20 cellular contexts compared by ENCODE assay signal in genomic region chr18:48570313-48570712, GRCh38. TPM values are rescaled to one million over a fixed set of nuclear protein-coding genes. Genes with fewer than 3 reads are reported as not detected.
DNase-seq lines count a peak whose midpoint lies in the region; ATAC-seq, FAIRE-seq and TF ChIP-seq lines count a peak whose summit lies in the region.
"Had no signal": no experiment of that assay in that cellular context is flagged by ENCODE, and none has a peak within 500 bp of the region (broad histone marks: within the 10 kb centered on the region; RNA-seq: fewer than 3 reads in every experiment).

No MANE protein-coding gene starts in this region.

- dilution Hi-C loops in endothelial cell of umbilical vein (cut with MboI; ENCODE audit: extremely low pct_ligation_motif_present, low sequenced_read_pairs), result no loop called here

- peaks cover 10% of the 10 kb centered on the region for H3K9me3 Mint-ChIP-seq in neural progenitor cell
- peaks cover 5% of the 10 kb centered on the region for H3K9me3 Mint-ChIP-seq in type B pancreatic cell

- H3K27ac ChIP-seq in ascending aorta (peak overlapping the region; percentile 2 to 23), endothelial cell of umbilical vein (ENCODE audit: insufficient read depth, low read depth, low read length) (no peak overlapping the region), neural progenitor cell (no peak overlapping the region)
- H3K27ac ChIP-seq: KMS-11, SJSA1 had no signal

- ATAC-seq in esophagus mucosa (no peak), HG03108 (IDR thresholded peaks at IDR 0.05; ENCODE audit: unreplicated experiment) (no peak)
- ATAC-seq: PC-3 had no signal

- H3K9ac ChIP-seq in endothelial cell of umbilical vein (replicated peaks; ENCODE audit: extremely low read depth, insufficient read depth, low read length) (no peak overlapping the region), neural progenitor cell (no peak overlapping the region)
- H3K9ac ChIP-seq: KMS-11 had no signal

- no peak for TF ChIP-seq CTCF in ascending aorta (IDR thresholded peaks at IDR 0.05)
- no peak for TF ChIP-seq CTCF in endothelial cell of umbilical vein (IDR thresholded peaks at IDR 0.05; ENCODE audit: extremely low read depth in 1 of 2, insufficient read depth in 1 of 2, low read depth in 1 of 2, low read length in 2 of 2)
- TF ChIP-seq CTCF in neural progenitor cell (IDR thresholded peaks at IDR 0.05), result no peak
- no peak for TF ChIP-seq CTCF in type B pancreatic cell (conservative IDR thresholded peaks at IDR 0.05)

- H3K4me3 Mint-ChIP-seq in neural progenitor cell (no peak overlapping the region), type B pancreatic cell (no peak overlapping the region)

- intact Hi-C loops in ascending aorta (cut with DNase I) (loop anchor here (5.0 kb wide), 1 partner anchor 33 kb away; the partner anchor contains the start of gene CTIF), endothelial cell of umbilical vein (cut with micrococcal nuclease) (no loop called here)

- H3K36me3 ChIP-seq in ascending aorta (no peaks in the 10 kb centered on the region), endothelial cell of umbilical vein (ENCODE audit: control insufficient read depth in 2 of 2, extremely low read depth in 1 of 2, insufficient read depth in 2 of 2, low read length in 2 of 2) (peaks cover 0 to 3% of the 10 kb centered on the region in 2 experiments), neural progenitor cell (no peaks in the 10 kb centered on the region)

- H3K27ac Mint-ChIP-seq in neural progenitor cell (peak overlapping the region; percentile 70), type B pancreatic cell (peak overlapping the region; percentile 15)

- no peak overlapping the region for H3K4me3 ChIP-seq in ascending aorta
- H3K4me3 ChIP-seq in endothelial cell of umbilical vein (replicated peaks in 1 of 3; ENCODE audit: insufficient read depth in 1 of 3, low read depth in 1 of 3, low read length in 3 of 3), result no peak overlapping the region
- no peak overlapping the region for H3K4me3 ChIP-seq in neural progenitor cell
- H3K4me3 ChIP-seq: SJSA1 had no signal

- no peak for DNase-seq in ascending aorta (ENCODE audit: low spot score in 2 of 2)
- DNase-seq in endothelial cell of umbilical vein (ENCODE audit: low read depth, low spot score), result no peak
- no peak for DNase-seq in neural progenitor cell (ENCODE audit: low spot score)
- no peak for DNase-seq in type B pancreatic cell (ENCODE audit: extremely low spot score, unreplicated experiment)
- DNase-seq in GM19239 (ENCODE audit: insufficient read length, low spot score), result no peak
- DNase-seq: ACHN, AML-193, DMS 273 treated with DMSO at 0.1 percent for 48 hours, DND-41, MV-4-11, NCI-H1694 treated with DMSO at 0.1 percent for 48 hours, NCI-H2107, NCI-H226, NCI-H526, PC-3 had no signal

- BruUV-seq in endothelial cell of umbilical vein (replicated peaks; lab: Mats Ljungman, UMichigan), result no TSS peak

- H3K4me1 ChIP-seq in ascending aorta (peaks cover 6 to 15% of the 10 kb centered on the region in 2 donors), endothelial cell of umbilical vein (ENCODE audit: control insufficient read depth, extremely low read depth, insufficient read depth, low read length) (peaks cover 2% of the 10 kb centered on the region), neural progenitor cell (peaks cover 27% of the 10 kb centered on the region)

- H3K27me3 ChIP-seq in ascending aorta (no peaks in the 10 kb centered on the region), endothelial cell of umbilical vein (ENCODE audit: control insufficient read depth in 2 of 2, insufficient read depth in 2 of 2, low read length in 2 of 2) (no peaks in the 10 kb centered on the region), neural progenitor cell (no peaks in the 10 kb centered on the region)
- H3K27me3 ChIP-seq: SJSA1 had no signal

- CTCF ChIA-PET in endothelial cell of umbilical vein (lab: Charles Lee), result no interaction called here

- H3K79me2 ChIP-seq in endothelial cell of umbilical vein (ENCODE audit: control insufficient read depth, insufficient read depth, low read length), result peaks cover 14% of the 10 kb centered on the region
- peaks cover 4% of the 10 kb centered on the region for H3K79me2 ChIP-seq in neural progenitor cell (ENCODE audit: low read depth)

- H3K36me3 Mint-ChIP-seq in neural progenitor cell, result peaks cover 7% of the 10 kb centered on the region
- peaks cover 8% of the 10 kb centered on the region for H3K36me3 Mint-ChIP-seq in type B pancreatic cell

- TF ChIP-seq POLR2A in endothelial cell of umbilical vein (IDR thresholded peaks at IDR 0.05; ENCODE audit: low read depth, low read length), result no peak

- H3K9me3 ChIP-seq in ascending aorta (no peaks in the 10 kb centered on the region), endothelial cell of umbilical vein (replicated peaks; ENCODE audit: control insufficient read depth, insufficient read depth, low read length) (no peaks in the 10 kb centered on the region), neural progenitor cell (ENCODE audit: low read depth) (no peaks in the 10 kb centered on the region)
- H3K9me3 ChIP-seq: SJSA1 had no signal

- no peaks in the 10 kb centered on the region for H3F3A ChIP-seq in neural progenitor cell (ENCODE audit: low read depth)

- FAIRE-seq in endothelial cell of umbilical vein (lab: Jason Lieb, UNC), result peak; percentile 48
- no peak for FAIRE-seq in GM19239 (lab: Jason Lieb, UNC)
- FAIRE-seq: H54 had no signal

- peaks cover 24% of the 10 kb centered on the region for H3K4me1 Mint-ChIP-seq in neural progenitor cell
- H3K4me1 Mint-ChIP-seq in type B pancreatic cell (ENCODE audit: unreplicated experiment), result peaks cover 53% of the 10 kb centered on the region

- H3K9me1 ChIP-seq in endothelial cell of umbilical vein (replicated peaks; ENCODE audit: control insufficient read depth, extremely low read depth, insufficient read depth, low read length), result no peaks in the 10 kb centered on the region

- H4K20me1 ChIP-seq in endothelial cell of umbilical vein (replicated peaks; ENCODE audit: control insufficient read depth, extremely low read depth, insufficient read depth, low read length) (no peaks in the 10 kb centered on the region), neural progenitor cell (ENCODE audit: low read depth) (peaks cover 8% of the 10 kb centered on the region)

- H3K4me2 ChIP-seq in endothelial cell of umbilical vein (ENCODE audit: insufficient read depth, low read length), result no peak overlapping the region
- no peak overlapping the region for H3K4me2 ChIP-seq in neural progenitor cell
- H3K4me2 ChIP-seq: KMS-11 had no signal

- no peak overlapping the region for H2AFZ ChIP-seq in endothelial cell of umbilical vein (ENCODE audit: low read depth, low read length)
- no peak overlapping the region for H2AFZ ChIP-seq in neural progenitor cell (replicated peaks)

- POLR2A ChIA-PET in endothelial cell of umbilical vein (lab: Charles Lee), result no interaction called here

- peaks cover 2% of the 10 kb centered on the region for H3K27me3 Mint-ChIP-seq in neural progenitor cell (ENCODE audit: insufficient read depth, low read depth)
- no peaks in the 10 kb centered on the region for H3K27me3 Mint-ChIP-seq in type B pancreatic cell

TF ChIP-seq in endothelial cell of umbilical vein, 7 proteins besides CTCF, POLR2A, EP300 and RAD21:
- TF ChIP-seq POLR2AphosphoS5 (IDR thresholded peaks at IDR 0.05; ENCODE audit: insufficient read depth, low read depth, low read length) (no peak), FOS (IDR thresholded peaks at IDR 0.05; ENCODE audit: borderline replicate concordance, insufficient read depth, low read length) (no peak), GATA2 (IDR thresholded peaks at IDR 0.05; ENCODE audit: insufficient read depth, insufficient read length, low read depth, low read length) (no peak), MYC (IDR thresholded peaks at IDR 0.05; ENCODE audit: low read depth, low read length) (no peak), MAX (IDR thresholded peaks at IDR 0.05; ENCODE audit: insufficient read depth, insufficient read length) (no peak), JUN (IDR thresholded peaks at IDR 0.05; ENCODE audit: borderline replicate concordance, insufficient read depth, insufficient read length, low read depth) (no peak), EZH2 (IDR thresholded peaks at IDR 0.05; ENCODE audit: borderline replicate concordance, low read depth, low read length, severe bottlenecking) (no peak)

RNA-seq across cellular contexts. Expression of gene CTIF, which starts 31.5 kb away (rescaled TPM):
- total RNA-seq in ascending aorta (55.3 TPM), endothelial cell of umbilical vein (49.4 and 57.7 TPM in 2 replicates), neural progenitor cell (ENCODE audit: low replicate concordance) (14.7 and 17.6 TPM in 2 replicates), type B pancreatic cell (ENCODE audit: low replicate concordance) (37.9 and 48.5 TPM in 2 replicates), esophagus mucosa (14.0 TPM)
- polyA plus RNA-seq in endothelial cell of umbilical vein, result 20.9 and 24.1 TPM in 2 replicates
- polyA plus RNA-seq in endothelial cell of umbilical vein (2011; cell fraction: cytosol; rRNA removed), result 13.1 and 19.0 TPM in 2 replicates
- polyA plus RNA-seq in endothelial cell of umbilical vein (2011; cell fraction: nucleus; rRNA removed), result 64.5 and 75.2 TPM in 2 replicates
- polyA plus RNA-seq in endothelial cell of umbilical vein (2012), result 25.8 and 30.4 TPM in 2 replicates
- 43.4 and 54.5 TPM in 2 replicates for polyA minus RNA-seq in endothelial cell of umbilical vein
- polyA minus RNA-seq in endothelial cell of umbilical vein (2011; cell fraction: cytosol; rRNA and poly(A)+ RNA removed), result 8.0 TPM
- polyA minus RNA-seq in endothelial cell of umbilical vein (2011; cell fraction: nucleus; rRNA and poly(A)+ RNA removed), result 61.2 and 104 TPM in 2 replicates

Comparison
In these comparisons a context has a peak if more than half of its experiments do, and no peak if none do; other contexts are left out.
1. H3K27ac ChIP-seq: peak in ascending aorta (2 of 2); none in endothelial cell of umbilical vein (single experiment) and neural progenitor cell (single experiment).